In the genomic region with DNA sequence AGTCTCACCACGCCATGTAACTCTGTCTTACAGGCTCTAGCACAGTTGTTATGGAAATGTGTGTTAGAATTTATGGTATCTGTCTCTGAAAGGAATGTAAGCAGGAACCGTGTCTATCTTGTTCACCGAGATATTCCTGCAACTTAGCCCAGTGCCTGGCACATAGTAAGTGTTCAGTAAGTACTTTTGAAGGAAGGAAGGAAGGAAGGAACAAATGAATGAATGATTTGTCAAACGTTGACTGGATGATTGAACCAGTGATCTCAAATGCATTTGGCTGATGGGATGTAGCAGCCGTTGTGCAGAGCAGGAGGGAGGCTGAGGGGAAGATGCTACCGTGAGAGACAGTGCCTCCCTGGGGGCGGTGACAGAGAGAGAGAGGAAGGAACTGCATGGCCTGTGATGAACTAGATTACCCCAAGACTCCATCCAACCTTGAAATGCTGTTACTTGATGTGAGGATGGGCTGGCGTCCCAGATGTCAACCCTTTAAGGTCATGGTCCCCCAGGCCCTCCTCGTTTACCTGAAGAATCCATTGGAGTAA, we compare ENCODE assay signal across 28 cellular contexts. TPM values are rescaled to one million over a fixed set of nuclear protein-coding genes. Genes with fewer than 3 reads are reported as not detected.
DNase-seq lines count a peak whose midpoint lies in the region; ATAC-seq, FAIRE-seq and TF ChIP-seq lines count a peak whose summit lies in the region.
"Had no signal": no experiment of that assay in that cellular context is flagged by ENCODE, and none has a peak within 500 bp of the region (broad histone marks: within the 10 kb centered on the region; RNA-seq: fewer than 3 reads in every experiment).

No MANE protein-coding gene starts in this region.

- TF ChIP-seq RAD21 in K562 (CRISPR knock-in tag; conservative IDR thresholded peaks at IDR 0.05 in 1 of 2, IDR thresholded peaks at IDR 0.05 in 1 of 2), result no peak

- DNase-seq in left ventricle myocardium inferior, result no peak
- DNase-seq in left ventricle myocardium superior, result no peak
- peak; percentile 8 for DNase-seq in NOMO-1 treated with dmso at 0.1 percent for 144 hours (lab: John Stamatoyannopoulos, UW; ENCODE audit: unreplicated experiment)
- no peak for DNase-seq in K562 (ENCODE audit: extremely low read depth in 1 of 4, low spot score in 3 of 4)
- no peak for DNase-seq in COLO668 (lab: John Stamatoyannopoulos, UW; ENCODE audit: unreplicated experiment)
- DNase-seq: activated CD8-positive, alpha-beta T cell treated with anti-CD3 and anti-CD28 coated beads, Interleukin-2, amount 10 ng/mL, durations not matched to agents 7 days and 5 days; activated effector memory CD4-positive, alpha-beta T cell treated with anti-CD3 and anti-CD28 coated beads, Interleukin-2, amount 50 U/mL, for 16 hours; activated naive CD8-positive, alpha-beta T cell treated with anti-CD3 and anti-CD28 coated beads for 36 hours; DMS79 treated with DMSO at 0.1 percent for 48 hours; endodermal cell; foreskin melanocyte; GF-D8; GOT3; KBM-7; left cardiac atrium; MG63; NCI-H146; NCI-H446 treated with DMSO at 0.1 percent for 48 hours; right cardiac atrium; stimulated activated CD4-positive, alpha-beta T cell treated with anti-CD3 and anti-CD28 coated beads, Interleukin-2, amount 100 ng/mL, for 48 hours had no signal

- peak; percentile 35 for FAIRE-seq in K562 (lab: Jason Lieb, UNC)

- H2AFZ ChIP-seq in K562 (ENCODE audit: low read depth, low read length), result peak overlapping the region; percentile 7
- H2AFZ ChIP-seq: hepatocyte had no signal

- ATAC-seq in left ventricle myocardium superior, result no peak
- peak; percentile 62 for ATAC-seq in K562
- no peak for ATAC-seq in HG02938 (IDR thresholded peaks at IDR 0.05; ENCODE audit: unreplicated experiment)
- no peak for ATAC-seq in GM19455 (IDR thresholded peaks at IDR 0.05; ENCODE audit: unreplicated experiment)
- no peak for ATAC-seq in HG02642 (IDR thresholded peaks at IDR 0.05; ENCODE audit: poor library complexity, unreplicated experiment)
- ATAC-seq: activated CD8-positive, alpha-beta T cell treated with anti-CD3 and anti-CD28 coated beads, Interleukin-2, amount 10 ng/mL, durations not matched to agents 7 days and 5 days; left cardiac atrium; Panc1; right cardiac atrium had no signal

- H3K9ac ChIP-seq in K562 (ENCODE audit: insufficient read depth in 1 of 2, low read depth in 2 of 2, low read length in 2 of 2), result no peak overlapping the region

- peaks cover 42% of the 10 kb centered on the region for H3K4me1 ChIP-seq in left ventricle myocardium inferior
- H3K4me1 ChIP-seq in K562 (replicated peaks in 1 of 2; ENCODE audit: control insufficient read depth in 2 of 2, insufficient read depth in 2 of 2, low read length in 2 of 2), result peaks cover 0 to 27% of the 10 kb centered on the region in 2 experiments; a peak in 2 of 5 replicates
- H3K4me1 ChIP-seq: ascending aorta, SJSA1 had no signal

- no TSS peak for BruUV-seq in K562 (replicated peaks; lab: Mats Ljungman, UMichigan)

- intact Hi-C loops in left ventricle myocardium inferior (cut with micrococcal nuclease) (no loop called here), left ventricle myocardium superior (cut with micrococcal nuclease) (no loop called here), K562 (cut with micrococcal nuclease) (no loop called here)

- H3K36me3 ChIP-seq in left ventricle myocardium inferior (no peaks in the 10 kb centered on the region), K562 (ENCODE audit: control insufficient read depth, insufficient read depth, low read length) (no peaks in the 10 kb centered on the region)
- H3K36me3 ChIP-seq: ascending aorta, esophagus muscularis mucosa, MG63, SJSA1 had no signal

- H3K9me3 ChIP-seq in left ventricle myocardium inferior (replicated peaks) (no peaks in the 10 kb centered on the region), K562 (replicated peaks; ENCODE audit: control insufficient read depth, insufficient read depth, low read depth, low read length) (no peaks in the 10 kb centered on the region)
- H3K9me3 ChIP-seq: ascending aorta, esophagus muscularis mucosa, MG63, SJSA1 had no signal

- TF ChIP-seq POLR2A in K562 (conservative IDR thresholded peaks at IDR 0.05), result no peak

- no peaks in the 10 kb centered on the region for H3K79me2 ChIP-seq in K562 (ENCODE audit: control insufficient read depth, insufficient read depth, low read length)
- H3K79me2 ChIP-seq: hepatocyte had no signal

- H3K27me3 ChIP-seq in left ventricle myocardium inferior (ENCODE audit: low read depth) (no peaks in the 10 kb centered on the region), K562 (ENCODE audit: control insufficient read depth in 2 of 2, insufficient read depth in 2 of 2, low read length in 2 of 2) (no peaks in the 10 kb centered on the region; a peak in 1 of 5 replicates)
- H3K27me3 ChIP-seq: ascending aorta, esophagus muscularis mucosa, hepatocyte had no signal

- CTCF ChIA-PET in K562 (lab: Yijun Ruan, JAX; ENCODE audit: low intra/inter-chr PET ratio), result no interaction called here

- H3K9me1 ChIP-seq in K562 (ENCODE audit: control insufficient read depth, insufficient read depth, low read length), result no peaks in the 10 kb centered on the region

- H3K27ac ChIP-seq in left ventricle myocardium inferior (replicated peaks) (peak overlapping the region; percentile 90), K562 (ENCODE audit: extremely low read depth, low read depth, low read length) (no peak overlapping the region)
- H3K27ac ChIP-seq: ascending aorta, esophagus muscularis mucosa, hepatocyte, SJSA1 had no signal

- TF ChIP-seq CTCF in left ventricle myocardium inferior (IDR thresholded peaks at IDR 0.05; ENCODE audit: borderline replicate concordance), result no peak
- TF ChIP-seq CTCF in K562 (IDR thresholded peaks at IDR 0.05 in 2 of 3, conservative IDR thresholded peaks at IDR 0.05 in 1 of 3; ENCODE audit: insufficient read depth in 2 of 3, low read depth in 1 of 3, low read length in 3 of 3), result no peak

- WGBS in K562 (ENCODE audit: insufficient coverage, low coverage, missing lambda C conversion rate), result 18% methylated on average over 9 of the region's 9 CpGs

- POLR2A ChIA-PET in K562 (lab: Yijun Ruan, JAX), result no interaction called here

- H3K4me2 ChIP-seq in K562 (ENCODE audit: insufficient read depth, low read length), result no peak overlapping the region
- H3K4me2 ChIP-seq: hepatocyte had no signal

- H4K20me1 ChIP-seq in K562 (replicated peaks; ENCODE audit: control insufficient read depth, insufficient read depth, low read length), result no peaks in the 10 kb centered on the region

- H3K4me3 ChIP-seq in left ventricle myocardium inferior (no peak overlapping the region), K562 (no peak overlapping the region)
- H3K4me3 ChIP-seq: ascending aorta, esophagus muscularis mucosa, hepatocyte, MG63, SJSA1 had no signal

- no peak for TF ChIP-seq EP300 in K562 (IDR thresholded peaks at IDR 0.05; ENCODE audit: low read length)

- in situ Hi-C loops in K562 (cut with MboI), result no loop called here

TF ChIP-seq in K562, 482 proteins besides CTCF, POLR2A, EP300 and RAD21:
- peak in 1 of 2 experiments; percentile 54; a peak in 2 of 4 replicates for TF ChIP-seq RCOR1 (IDR thresholded peaks at IDR 0.05; ENCODE audit: borderline replicate concordance in 1 of 2, low read depth in 2 of 2, low read length in 2 of 2)
- peak; percentile 52; the same call in 1 of the 2 replicates for TF ChIP-seq MECOM (CRISPR knock-in tag; IDR thresholded peaks at IDR 0.05)
- TF ChIP-seq SRF (CRISPR knock-in tag; IDR thresholded peaks at IDR 0.05), result peak in 1 of 2 experiments; percentile 20; a peak in 1 of 4 replicates
- peak; percentile 71 for TF ChIP-seq CTBP1 (IDR thresholded peaks at IDR 0.05; ENCODE audit: borderline replicate concordance)
- peak; percentile 90 for TF ChIP-seq ZNF24 (IDR thresholded peaks at IDR 0.05)
- TF ChIP-seq, protein P1, sequence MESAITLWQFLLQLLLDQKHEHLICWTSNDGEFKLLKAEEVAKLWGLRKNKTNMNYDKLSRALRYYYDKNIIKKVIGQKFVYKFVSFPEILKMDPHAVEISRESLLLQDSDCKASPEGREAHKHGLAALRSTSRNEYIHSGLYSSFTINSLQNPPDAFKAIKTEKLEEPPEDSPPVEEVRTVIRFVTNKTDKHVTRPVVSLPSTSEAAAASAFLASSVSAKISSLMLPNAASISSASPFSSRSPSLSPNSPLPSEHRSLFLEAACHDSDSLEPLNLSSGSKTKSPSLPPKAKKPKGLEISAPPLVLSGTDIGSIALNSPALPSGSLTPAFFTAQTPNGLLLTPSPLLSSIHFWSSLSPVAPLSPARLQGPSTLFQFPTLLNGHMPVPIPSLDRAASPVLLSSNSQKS (CRISPR knock-in tag; IDR thresholded peaks at IDR 0.05), result no peak
- TF ChIP-seq SPI1 (IDR thresholded peaks at IDR 0.05; ENCODE audit: borderline replicate concordance, low read depth, low read length), result peak; percentile 30; the same call in 1 of the 2 replicates
- no peak for TF ChIP-seq BCL6 (CRISPR knock-in tag; IDR thresholded peaks at IDR 0.05)

RNA-seq across cellular contexts. Expression of a gene that starts 47.5 kb away (rescaled TPM):
- total RNA-seq in left ventricle myocardium inferior (28.4 TPM), left ventricle myocardium superior (35.1 TPM), K562 (2014; rRNA removed) (8.6 and 10.9 TPM in 2 replicates), K562 (2014; rRNA removed; fragmentation: Illumina TruSeq; extraction: Trizol) (7.1 TPM in 2 replicates), K562 (2015; rRNA removed; fragmentation: Illumina TruSeq; extraction: Trizol) (7.3 and 8.1 TPM in 2 replicates), K562 (2021) (23.3 and 29.0 TPM in 2 replicates)
- 34.1 and 39.8 TPM in 2 replicates for total RNA-seq in K562 (2011; cell fraction: chromatin; rRNA removed; ENCODE audit: low replicate concordance)
- total RNA-seq in K562 (2011; cell fraction: nucleolus; rRNA removed), result 20.5 and 21.1 TPM in 2 replicates
- total RNA-seq in K562 (2011; cell fraction: nucleoplasm; rRNA removed), result 24.4 and 30.4 TPM in 2 replicates
- polyA plus RNA-seq in K562 (2011; rRNA removed) (2.8 and 3.0 TPM in 2 replicates), K562 (2014; fragmentation: Illumina TruSeq; extraction: Trizol) (11.6 and 11.7 TPM in 2 replicates), K562 (2014; fragmentation: Nextera tagmentation; extraction: Ambion mirVana) (1 to 10 TPM; 2.5 to 6.3 TPM), K562 (2014; rRNA removed) (8.7 and 8.8 TPM in 2 replicates)
- 2.2 and 2.6 TPM in 2 replicates for polyA plus RNA-seq in K562 (2011; cell fraction: cytosol; rRNA removed)
- 13.0 and 17.4 TPM in 2 replicates for polyA plus RNA-seq in K562 (2011; cell fraction: nucleus; rRNA removed)
- polyA plus RNA-seq in K562 (2012), result 6.4 and 8.1 TPM in 2 replicates
- 7.3 and 7.7 TPM in 2 replicates for polyA minus RNA-seq in K562 (2011; rRNA and poly(A)+ RNA removed)
- 8.8 and 11.6 TPM in 2 replicates for polyA minus RNA-seq in K562 (2011; cell fraction: cytosol; rRNA and poly(A)+ RNA removed)
- polyA minus RNA-seq in K562 (2011; cell fraction: nucleus; rRNA and poly(A)+ RNA removed), result 9.4 and 10.8 TPM in 2 replicates
